Comparison of ENCODE assay signal across 12 cellular contexts in genomic region chr16:13780841-13781553, GRCh38.
"Had no signal": no experiment of that assay in that cellular context is flagged by ENCODE, and none has a peak within 500 bp of the region (broad histone marks: within the 10 kb centered on the region; RNA-seq: fewer than 3 reads in every experiment).

No MANE protein-coding gene starts in this region.

- FAIRE-seq: small intestine, urothelium cell line had no signal

- H3K27ac Mint-ChIP-seq: nephron progenitor cell, T-helper 17 cell had no signal

- H3K27me3 ChIP-seq: adrenal gland, stomach had no signal

- H3K4me3 ChIP-seq: adrenal gland, stomach had no signal

- H3K27ac ChIP-seq: adrenal gland, stomach had no signal

- H3K4me1 Mint-ChIP-seq: nephron progenitor cell, T-helper 17 cell had no signal

- H3K9me3 ChIP-seq: adrenal gland had no signal

- H3K4me1 ChIP-seq: adrenal gland, stomach had no signal

- ATAC-seq: T-helper 17 cell had no signal

- H3K4me3 Mint-ChIP-seq: nephron progenitor cell, T-helper 17 cell had no signal

- H3K36me3 ChIP-seq: adrenal gland, stomach had no signal

- DNase-seq: activated CD4-positive, CD25-positive, alpha-beta regulatory T cell; activated naive CD4-positive, alpha-beta T cell treated with anti-CD3 and anti-CD28 coated beads, Interleukin-2, amount 50 U/mL, for 16 hours; activated T-cell treated with anti-CD3 and anti-CD28 coated beads, Interleukin-2, amount 50 U/mL, for 1 hour; adrenal gland; central memory CD4-positive, alpha-beta T cell; cortex of kidney; effector CD8-positive, alpha-beta T cell; nephron progenitor cell; small intestine; stomach; T-helper 17 cell had no signal

- H3K27me3 Mint-ChIP-seq: T-helper 17 cell had no signal
